In genomic region chr5:35781181-35781580, GRCh38 we compare ENCODE assay signal across 12 cellular contexts.
DNase-seq lines count a peak whose midpoint lies in the region; ATAC-seq, FAIRE-seq and TF ChIP-seq lines count a peak whose summit lies in the region.
"Had no signal": no experiment of that assay in that cellular context is flagged by ENCODE, and none has a peak within 500 bp of the region (broad histone marks: within the 10 kb centered on the region; RNA-seq: fewer than 3 reads in every experiment).

No MANE protein-coding gene starts in this region.

- H3K4me3 Mint-ChIP-seq in activated CD4-positive, alpha-beta T cell treated with anti-CD3 and anti-CD28 coated beads, Interleukin-2, amount 10 ng/mL, durations not matched to agents 24 days and 14 days, result peak overlapping the region; percentile 63
- peak overlapping the region; percentile 23 for H3K4me3 Mint-ChIP-seq in central memory CD8-positive, alpha-beta T cell
- H3K4me3 Mint-ChIP-seq: endodermal cell had no signal

- no peak for ATAC-seq in central memory CD8-positive, alpha-beta T cell (replicated peaks; ENCODE audit: extremely low read depth, poor library complexity, severe bottlenecking)

- H3K27ac ChIP-seq in osteoblast (ENCODE audit: low read depth, low read length), result peak overlapping the region; percentile 42
- no peak overlapping the region for H3K27ac ChIP-seq in substantia nigra (ENCODE audit: low read depth, low read length, poor library complexity, severe bottlenecking)
- H3K27ac ChIP-seq: neutrophil had no signal

- no peaks in the 10 kb centered on the region for H4K20me1 ChIP-seq in osteoblast (ENCODE audit: insufficient read depth, low read length)

- no peaks in the 10 kb centered on the region for H3K9me3 ChIP-seq in osteoblast (ENCODE audit: low read depth, low read length)
- H3K9me3 ChIP-seq: neutrophil had no signal

- no peak for TF ChIP-seq CTCF in osteoblast (IDR thresholded peaks at IDR 0.05; ENCODE audit: extremely low read depth, low read depth, low read length)
- no peak for TF ChIP-seq CTCF in GM10266 (IDR thresholded peaks at IDR 0.05; ENCODE audit: control insufficient read depth, insufficient read depth, low read depth, missing control alignments)

- peak overlapping the region; percentile 76 for H3K4me2 ChIP-seq in osteoblast (ENCODE audit: insufficient read depth, low read length)

- DNase-seq in activated CD4-positive, alpha-beta T cell treated with anti-CD3 and anti-CD28 coated beads, Interleukin-2, amount 10 ng/mL, durations not matched to agents 24 days and 14 days, result peak; percentile 55
- DNase-seq in activated CD4-positive, alpha-beta T cell treated with anti-CD3 and anti-CD28 coated beads for 1 hour, result no peak
- DNase-seq in HTR-8/SVneo (ENCODE audit: insufficient read length, low spot score) (no peak), osteoblast (ENCODE audit: insufficient read length, low spot score, missing footprints) (peak; percentile 75), GM10266 (ENCODE audit: extremely low spot score) (no peak), substantia nigra (lab: John Stamatoyannopoulos, UW) (no peak), NCI-H748 (lab: John Stamatoyannopoulos, UW; ENCODE audit: unreplicated experiment) (no peak)
- no peak for DNase-seq in central memory CD8-positive, alpha-beta T cell (ENCODE audit: low spot score in 2 of 2)
- DNase-seq: endodermal cell, NCI-H2227 treated with DMSO at 0.1 percent for 48 hours had no signal

- no peaks in the 10 kb centered on the region for H3K27me3 ChIP-seq in osteoblast (ENCODE audit: insufficient read depth, low read length)
- H3K27me3 ChIP-seq: neutrophil had no signal

- intact Hi-C loops in activated CD4-positive, alpha-beta T cell treated with anti-CD3 and anti-CD28 coated beads, Interleukin-2, amount 10 ng/mL, durations not matched to agents 24 days and 14 days (cut with micrococcal nuclease), result no loop called here

- peak; percentile 83 for FAIRE-seq in HTR-8/SVneo (lab: Jason Lieb, UNC)
- FAIRE-seq: A204.1 had no signal

- H3K36me3 Mint-ChIP-seq in activated CD4-positive, alpha-beta T cell treated with anti-CD3 and anti-CD28 coated beads, Interleukin-2, amount 10 ng/mL, durations not matched to agents 24 days and 14 days (ENCODE audit: low read depth), result no peaks in the 10 kb centered on the region
- peaks cover 5% of the 10 kb centered on the region for H3K36me3 Mint-ChIP-seq in central memory CD8-positive, alpha-beta T cell (ENCODE audit: insufficient read depth)

- H2AFZ ChIP-seq in osteoblast (ENCODE audit: low read length), result peak overlapping the region; percentile 81

- H3K4me1 Mint-ChIP-seq in activated CD4-positive, alpha-beta T cell treated with anti-CD3 and anti-CD28 coated beads, Interleukin-2, amount 10 ng/mL, durations not matched to agents 24 days and 14 days, result peaks cover 62% of the 10 kb centered on the region
- H3K4me1 Mint-ChIP-seq in central memory CD8-positive, alpha-beta T cell, result peaks cover 53% of the 10 kb centered on the region

- no peaks in the 10 kb centered on the region for H3K79me2 ChIP-seq in osteoblast (ENCODE audit: insufficient read depth, low read length)

- H3K4me3 ChIP-seq in osteoblast (ENCODE audit: insufficient read depth, low read length), result peak overlapping the region; percentile 23

- no peaks in the 10 kb centered on the region for H3K27me3 Mint-ChIP-seq in activated CD4-positive, alpha-beta T cell treated with anti-CD3 and anti-CD28 coated beads, Interleukin-2, amount 10 ng/mL, durations not matched to agents 24 days and 14 days
- no peaks in the 10 kb centered on the region for H3K27me3 Mint-ChIP-seq in central memory CD8-positive, alpha-beta T cell

- peaks cover 19% of the 10 kb centered on the region for H3K4me1 ChIP-seq in osteoblast (ENCODE audit: insufficient read depth, low read length)

- H3K9me3 Mint-ChIP-seq in activated CD4-positive, alpha-beta T cell treated with anti-CD3 and anti-CD28 coated beads, Interleukin-2, amount 10 ng/mL, durations not matched to agents 24 days and 14 days, result no peaks in the 10 kb centered on the region
- H3K9me3 Mint-ChIP-seq in central memory CD8-positive, alpha-beta T cell, result no peaks in the 10 kb centered on the region
- H3K9me3 Mint-ChIP-seq: endodermal cell had no signal

- H3K27ac Mint-ChIP-seq in activated CD4-positive, alpha-beta T cell treated with anti-CD3 and anti-CD28 coated beads, Interleukin-2, amount 10 ng/mL, durations not matched to agents 24 days and 14 days, result peak overlapping the region; percentile 82
- peak overlapping the region; percentile 36 for H3K27ac Mint-ChIP-seq in central memory CD8-positive, alpha-beta T cell (ENCODE audit: low read depth)
- H3K27ac Mint-ChIP-seq: endodermal cell had no signal

- no peaks in the 10 kb centered on the region for H3K36me3 ChIP-seq in osteoblast (ENCODE audit: insufficient read depth, low read length)
- H3K36me3 ChIP-seq: neutrophil had no signal

Comparison
In these comparisons a context has a peak if more than half of its experiments do, and no peak if none do; other contexts are left out.
1. DNase-seq: peak in activated CD4-positive, alpha-beta T cell treated with anti-CD3 and anti-CD28 coated beads, Interleukin-2, amount 10 ng/mL, durations not matched to agents 24 days and 14 days (single experiment) and osteoblast (single experiment); none in activated CD4-positive, alpha-beta T cell treated with anti-CD3 and anti-CD28 coated beads for 1 hour (single experiment), HTR-8/SVneo (single experiment), central memory CD8-positive, alpha-beta T cell (0 of 2), GM10266 (single experiment), substantia nigra (0 of 49) and NCI-H748 (single experiment).